34 cellular contexts compared by ENCODE assay signal in genomic region chr12:1807489-1807888, GRCh38. TPM values are rescaled to one million over a fixed set of nuclear protein-coding genes. Genes with fewer than 3 reads are reported as not detected.
DNase-seq lines count a peak whose midpoint lies in the region; ATAC-seq and TF ChIP-seq lines count a peak whose summit lies in the region.
"Had no signal": no experiment of that assay in that cellular context is flagged by ENCODE, and none has a peak within 500 bp of the region (broad histone marks: within the 10 kb centered on the region; RNA-seq: fewer than 3 reads in every experiment).

No MANE protein-coding gene starts in this region.

- DNase-seq in G401 (ENCODE audit: low spot score): peak; percentile 21
- peak; percentile 38 for DNase-seq in choroid plexus epithelial cell (ENCODE audit: low read depth)
- peak; percentile 40 for DNase-seq in natural killer cell treated with Interleukin-12 subunit alpha and Interleukin-12 subunit beta and Interleukin-15 and Interleukin-18, amount 100 ng/mL, for 72 hours (ENCODE audit: low spot score)
- DNase-seq in PC-9: no peak
- DNase-seq in islet precursor cell: no peak
- DNase-seq in NCI-H345 (lab: John Stamatoyannopoulos, UW): no peak
- DNase-seq: activated CD4-positive, alpha-beta T cell treated with anti-CD3 and anti-CD28 coated beads, Interleukin-2, amount 10 ng/mL, durations not matched to agents 7 days and 5 days; activated naive CD4-positive, alpha-beta T cell treated with anti-CD3 and anti-CD28 coated beads for 36 hours; activated T-cell treated with anti-CD3 and anti-CD28 coated beads, Interleukin-2, amount 50 U/mL, for 72 hours; amniotic stem cell; Caco-2; DMS79; foreskin fibroblast; HCEC 1CT; KBM-7; MM.1S; naive B cell; NCI-H1436 treated with DMSO at 0.1 percent for 48 hours; NCI-H2107; NCI-H446 treated with DMSO at 0.1 percent for 48 hours; RPMI8226; stimulated activated CD4-positive, alpha-beta T cell treated with anti-CD3 and anti-CD28 coated beads, Interleukin-4, amount 100 ng/mL, for 1 hour; trophoblast cell; WERI-Rb-1 had no signal

- no peak overlapping the region for H3K4me3 Mint-ChIP-seq in natural killer cell treated with Interleukin-12 subunit alpha and Interleukin-12 subunit beta and Interleukin-15 and Interleukin-18, amount 100 ng/mL, for 72 hours
- H3K4me3 Mint-ChIP-seq: activated CD4-positive, alpha-beta T cell treated with anti-CD3 and anti-CD28 coated beads, Interleukin-2, amount 10 ng/mL, durations not matched to agents 7 days and 5 days; activated naive CD4-positive, alpha-beta T cell treated with anti-CD3 and anti-CD28 coated beads for 36 hours; activated T-cell treated with anti-CD3 and anti-CD28 coated beads, Interleukin-2, amount 50 U/mL, for 72 hours had no signal

- H3K27ac ChIP-seq in BLaER1: peak overlapping the region; percentile 97
- H3K27ac ChIP-seq in PC-9: no peak overlapping the region
- H3K27ac ChIP-seq: coronary artery, SK-N-MC, WERI-Rb-1 had no signal

- H3K27me3 Mint-ChIP-seq in natural killer cell treated with Interleukin-12 subunit alpha and Interleukin-12 subunit beta and Interleukin-15 and Interleukin-18, amount 100 ng/mL, for 72 hours: no peaks in the 10 kb centered on the region
- H3K27me3 Mint-ChIP-seq: activated CD4-positive, alpha-beta T cell treated with anti-CD3 and anti-CD28 coated beads, Interleukin-2, amount 10 ng/mL, durations not matched to agents 7 days and 5 days had no signal

- no peaks in the 10 kb centered on the region for H3K9me3 ChIP-seq in BLaER1
- H3K9me3 ChIP-seq in PC-9 (ENCODE audit: insufficient read depth, low read depth): no peaks in the 10 kb centered on the region
- H3K9me3 ChIP-seq: Caco-2 had no signal

- no peaks in the 10 kb centered on the region for H4K20me1 ChIP-seq in BLaER1
- no peaks in the 10 kb centered on the region for H4K20me1 ChIP-seq in PC-9 (ENCODE audit: insufficient read depth)

- intact Hi-C loops in PC-9 (cut with micrococcal nuclease; ENCODE audit: unreplicated experiment): no loop called here

- no peaks in the 10 kb centered on the region for H3K36me3 Mint-ChIP-seq in natural killer cell treated with Interleukin-12 subunit alpha and Interleukin-12 subunit beta and Interleukin-15 and Interleukin-18, amount 100 ng/mL, for 72 hours
- H3K36me3 Mint-ChIP-seq: naive B cell had no signal

- TF ChIP-seq CTCF in choroid plexus epithelial cell (conservative IDR thresholded peaks at IDR 0.05; ENCODE audit: low read depth, low read length) (no peak), PC-9 (conservative IDR thresholded peaks at IDR 0.05) (no peak)

- no peaks in the 10 kb centered on the region for H3K9me2 ChIP-seq in PC-9 (ENCODE audit: insufficient read depth)

- H3K4me3 ChIP-seq in BLaER1 (peak overlapping the region; percentile 63; the same call in 1 of the 2 replicates), choroid plexus epithelial cell (ENCODE audit: low read depth, low read length) (no peak overlapping the region), PC-9 (no peak overlapping the region)
- H3K4me3 ChIP-seq: coronary artery, SK-N-MC had no signal

- H3K4me1 Mint-ChIP-seq in natural killer cell treated with Interleukin-12 subunit alpha and Interleukin-12 subunit beta and Interleukin-15 and Interleukin-18, amount 100 ng/mL, for 72 hours (ENCODE audit: low read depth in 2 of 2): peaks cover 20 to 34% of the 10 kb centered on the region in 2 donors

- H3K79me2 ChIP-seq in PC-9 (ENCODE audit: low read depth): no peaks in the 10 kb centered on the region

- H3K9me3 Mint-ChIP-seq in natural killer cell treated with Interleukin-12 subunit alpha and Interleukin-12 subunit beta and Interleukin-15 and Interleukin-18, amount 100 ng/mL, for 72 hours: no peaks in the 10 kb centered on the region
- H3K9me3 Mint-ChIP-seq: activated CD4-positive, alpha-beta T cell treated with anti-CD3 and anti-CD28 coated beads, Interleukin-2, amount 10 ng/mL, durations not matched to agents 7 days and 5 days; activated naive CD4-positive, alpha-beta T cell treated with anti-CD3 and anti-CD28 coated beads for 36 hours had no signal

- H3K27ac Mint-ChIP-seq in natural killer cell treated with Interleukin-12 subunit alpha and Interleukin-12 subunit beta and Interleukin-15 and Interleukin-18, amount 100 ng/mL, for 72 hours: no peak overlapping the region
- H3K27ac Mint-ChIP-seq: activated naive CD4-positive, alpha-beta T cell treated with anti-CD3 and anti-CD28 coated beads for 36 hours; activated T-cell treated with anti-CD3 and anti-CD28 coated beads, Interleukin-2, amount 50 U/mL, for 72 hours; naive B cell had no signal

- H3K9ac ChIP-seq in BLaER1: peak overlapping the region; percentile 84

- no peak overlapping the region for H2AFZ ChIP-seq in PC-9

- H3K4me1 ChIP-seq in BLaER1 (peaks cover 100% of the 10 kb centered on the region), PC-9 (replicated peaks; ENCODE audit: insufficient read depth) (no peaks in the 10 kb centered on the region)

- POLR2A ChIA-PET in PC-9 (lab: Charles Lee; ENCODE audit: unreplicated experiment): no interaction called here

- in situ Hi-C loops in G401 (cut with HindIII; ENCODE audit: low sequenced_read_pairs): no loop called here

- H3K27me3 ChIP-seq in BLaER1: no peaks in the 10 kb centered on the region
- H3K27me3 ChIP-seq in PC-9 (ENCODE audit: insufficient read depth, low read depth): peaks cover 49% of the 10 kb centered on the region

- ATAC-seq in natural killer cell treated with Interleukin-12 subunit alpha and Interleukin-12 subunit beta and Interleukin-15 and Interleukin-18, amount 100 ng/mL, for 72 hours: no peak
- ATAC-seq in HG03565 (IDR thresholded peaks at IDR 0.05; ENCODE audit: unreplicated experiment): no peak
- ATAC-seq: activated T-cell treated with anti-CD3 and anti-CD28 coated beads, Interleukin-2, amount 50 U/mL, for 72 hours had no signal

- H3K36me3 ChIP-seq in BLaER1: peaks cover 12% of the 10 kb centered on the region; the same call in 1 of the 2 replicates
- H3K36me3 ChIP-seq in PC-9 (ENCODE audit: low read depth): no peaks in the 10 kb centered on the region
- H3K36me3 ChIP-seq: WERI-Rb-1 had no signal

- H3K4me2 ChIP-seq in BLaER1: peak overlapping the region; percentile 99
- H3K4me2 ChIP-seq in PC-9: no peak overlapping the region

- no peaks in the 10 kb centered on the region for H3F3A ChIP-seq in PC-9 (ENCODE audit: insufficient read depth, low read depth)

- CTCF ChIA-PET in PC-9 (lab: Charles Lee): no interaction called here

- no TSS peak for BruUV-seq in PC-9 (replicated peaks; lab: Mats Ljungman, UMichigan)

RNA-seq across cellular contexts. Expression of gene LRTM2, which starts 12.9 kb away (rescaled TPM):
- not detected in 2 replicates for total RNA-seq in G401 (2014; rRNA removed; shearing (Covaris generic))
- total RNA-seq in natural killer cell treated with Interleukin-12 subunit alpha and Interleukin-12 subunit beta and Interleukin-15 and Interleukin-18, amount 100 ng/mL, for 72 hours: not detected
- total RNA-seq in PC-9 (2021): not detected in 2 replicates
- total RNA-seq: activated CD4-positive, alpha-beta T cell treated with anti-CD3 and anti-CD28 coated beads, Interleukin-2, amount 10 ng/mL, durations not matched to agents 7 days and 5 days; activated naive CD4-positive, alpha-beta T cell treated with anti-CD3 and anti-CD28 coated beads for 36 hours; bronchial epithelial cell; Caco-2; HT1080; mesenteric fat pad; osteoblast; renal cortical epithelial cell; subcutaneous adipose tissue had no signal

Comparison
In these comparisons a context has a peak if more than half of its experiments do, and no peak if none do; other contexts are left out.
1. DNase-seq: peak in G401 (single experiment), choroid plexus epithelial cell (single experiment) and natural killer cell treated with Interleukin-12 subunit alpha and Interleukin-12 subunit beta and Interleukin-15 and Interleukin-18, amount 100 ng/mL, for 72 hours (single experiment); none in PC-9 (0 of 2), islet precursor cell (single experiment) and NCI-H345 (single experiment).